ENCODE assay signal across 24 cellular contexts in genomic region chr3:128293930-128294329, GRCh38.
DNase-seq lines count a peak whose midpoint lies in the region; ATAC-seq and TF ChIP-seq lines count a peak whose summit lies in the region.
"Had no signal": no experiment of that assay in that cellular context is flagged by ENCODE, and none has a peak within 500 bp of the region (broad histone marks: within the 10 kb centered on the region; RNA-seq: fewer than 3 reads in every experiment).

No MANE protein-coding gene starts in this region.

- H3K27me3 ChIP-seq in spleen (replicated peaks in 1 of 7): no peaks in the 10 kb centered on the region
- H3K27me3 ChIP-seq: adrenal gland, breast epithelium, uterus had no signal

- H3K27ac Mint-ChIP-seq in activated CD8-positive, alpha-beta T cell treated with anti-CD3 and anti-CD28 coated beads, Interleukin-2, amount 10 ng/mL, durations not matched to agents 7 days and 5 days: peak overlapping the region; percentile 60
- H3K27ac Mint-ChIP-seq in WTC11: no peak overlapping the region
- H3K27ac Mint-ChIP-seq: dendritic cell treated with granulocyte-macrophage colony-stimulating factor and Interleukin-4, amounts not matched to agents 40 ng/mL and 50 ng/mL, for 4 days had no signal

- CTCF ChIA-PET in activated CD8-positive, alpha-beta T cell treated with anti-CD3 and anti-CD28 coated beads, Interleukin-2, amount 10 ng/mL, durations not matched to agents 7 days and 5 days (lab: Charles Lee): interaction anchor here (1.8 kb wide), 1 partner anchor 28 kb away, joined by 5 read pairs; no protein-coding TSS in a partner anchor
- CTCF ChIA-PET in WTC11 (lab: Charles Lee): no interaction called here

- H3K9me3 Mint-ChIP-seq in activated T-cell treated with anti-CD3 and anti-CD28 coated beads, Interleukin-2, amount 50 U/mL, for 4 hours: peaks cover 11% of the 10 kb centered on the region
- H3K9me3 Mint-ChIP-seq in activated CD8-positive, alpha-beta T cell treated with anti-CD3 and anti-CD28 coated beads, Interleukin-2, amount 10 ng/mL, durations not matched to agents 7 days and 5 days (ENCODE audit: insufficient read depth): no peaks in the 10 kb centered on the region
- H3K9me3 Mint-ChIP-seq in WTC11: peaks cover 17% of the 10 kb centered on the region
- H3K9me3 Mint-ChIP-seq: dendritic cell treated with granulocyte-macrophage colony-stimulating factor and Interleukin-4, amounts not matched to agents 40 ng/mL and 50 ng/mL, for 4 days had no signal

- POLR2A ChIA-PET in activated CD8-positive, alpha-beta T cell treated with anti-CD3 and anti-CD28 coated beads, Interleukin-2, amount 10 ng/mL, durations not matched to agents 7 days and 5 days (lab: Charles Lee): no interaction called here
- POLR2A ChIA-PET in WTC11 (lab: Charles Lee): no interaction called here

- no peak for ATAC-seq in activated T-cell treated with anti-CD3 and anti-CD28 coated beads, Interleukin-2, amount 50 U/mL, for 4 hours
- ATAC-seq in activated CD8-positive, alpha-beta T cell treated with anti-CD3 and anti-CD28 coated beads, Interleukin-2, amount 10 ng/mL, durations not matched to agents 7 days and 5 days: no peak
- ATAC-seq in Right ventricle myocardium superior (ENCODE audit: poor library complexity) (peak; percentile 42), WTC11 (no peak), HG02840 (IDR thresholded peaks at IDR 0.05; ENCODE audit: low FRiP score, unreplicated experiment) (no peak)
- ATAC-seq: SK-N-SH treated with all-trans-retinoic acid at 6 μM for 48 hours had no signal

- H3K36me3 Mint-ChIP-seq in activated T-cell treated with anti-CD3 and anti-CD28 coated beads, Interleukin-2, amount 50 U/mL, for 4 hours (ENCODE audit: insufficient read depth): peaks cover 23% of the 10 kb centered on the region
- peaks cover 22% of the 10 kb centered on the region for H3K36me3 Mint-ChIP-seq in activated CD8-positive, alpha-beta T cell treated with anti-CD3 and anti-CD28 coated beads, Interleukin-2, amount 10 ng/mL, durations not matched to agents 7 days and 5 days (ENCODE audit: low read depth)
- peaks cover 5% of the 10 kb centered on the region for H3K36me3 Mint-ChIP-seq in WTC11

- WGBS in spleen, 5 donors: 68 to 88% (median 80%) methylated on average over 1 of the region's 1 CpG

- H3K27ac ChIP-seq in spleen: peak overlapping the region in 7 of 8 donors; percentile 26 to 73 (median 46)
- H3K27ac ChIP-seq: adrenal gland, breast epithelium, uterus had no signal

- intact Hi-C loops in Right ventricle myocardium superior (cut with DNase I): no loop called here
- intact Hi-C loops in spleen (cut with DNase I; ENCODE audit: low total_unique reads): no loop called here

- peaks cover 0 to 9% (median 5%) of the 10 kb centered on the region in 8 donors for H3K9me3 ChIP-seq in spleen
- H3K9me3 ChIP-seq: adrenal gland had no signal

- peaks cover 0 to 33% (median 14%) of the 10 kb centered on the region in 6 donors for H3K4me1 ChIP-seq in spleen
- H3K4me1 ChIP-seq: adrenal gland, breast epithelium, uterus had no signal

- H3K4me3 ChIP-seq in spleen: no peak overlapping the region
- H3K4me3 ChIP-seq: adrenal gland, breast epithelium, lung, uterus had no signal

- H3K4me1 Mint-ChIP-seq in activated T-cell treated with anti-CD3 and anti-CD28 coated beads, Interleukin-2, amount 50 U/mL, for 4 hours (ENCODE audit: low read depth): peaks cover 54% of the 10 kb centered on the region
- peaks cover 28% of the 10 kb centered on the region for H3K4me1 Mint-ChIP-seq in activated CD8-positive, alpha-beta T cell treated with anti-CD3 and anti-CD28 coated beads, Interleukin-2, amount 10 ng/mL, durations not matched to agents 7 days and 5 days (ENCODE audit: low read depth)
- peaks cover 4% of the 10 kb centered on the region; the same call in 1 of the 2 replicates for H3K4me1 Mint-ChIP-seq in WTC11

- H3K4me3 Mint-ChIP-seq in activated T-cell treated with anti-CD3 and anti-CD28 coated beads, Interleukin-2, amount 50 U/mL, for 4 hours: no peak overlapping the region
- no peak overlapping the region for H3K4me3 Mint-ChIP-seq in activated CD8-positive, alpha-beta T cell treated with anti-CD3 and anti-CD28 coated beads, Interleukin-2, amount 10 ng/mL, durations not matched to agents 7 days and 5 days
- H3K4me3 Mint-ChIP-seq in WTC11: no peak overlapping the region
- H3K4me3 Mint-ChIP-seq: dendritic cell treated with granulocyte-macrophage colony-stimulating factor and Interleukin-4, amounts not matched to agents 40 ng/mL and 50 ng/mL, for 4 days had no signal

- peaks cover 0 to 8% (median 0%) of the 10 kb centered on the region in 6 donors for H3K36me3 ChIP-seq in spleen
- H3K36me3 ChIP-seq: adrenal gland, breast epithelium had no signal

- TF ChIP-seq CTCF in spleen (IDR thresholded peaks at IDR 0.05 in 8 of 11, conservative IDR thresholded peaks at IDR 0.05 in 3 of 11) (no peak), WTC11 (IDR thresholded peaks at IDR 0.05) (no peak)

- TF ChIP-seq POLR2A in spleen (IDR thresholded peaks at IDR 0.05): no peak

- peak; percentile 8 to 15 for DNase-seq in activated T-cell treated with anti-CD3 and anti-CD28 coated beads, Interleukin-2, amount 50 U/mL, for 48 hours
- no peak for DNase-seq in activated T-cell treated with anti-CD3 and anti-CD28 coated beads, Interleukin-2, amount 50 U/mL, for 4 hours
- peak; percentile 6 for DNase-seq in activated CD8-positive, alpha-beta T cell treated with anti-CD3 and anti-CD28 coated beads, Interleukin-2, amount 10 ng/mL, durations not matched to agents 7 days and 5 days
- no peak for DNase-seq in Right ventricle myocardium superior
- no peak for DNase-seq in spleen
- no peak for DNase-seq in WTC11 (ENCODE audit: low spot score)
- DNase-seq in SKM-1 treated with dmso at 0.1 percent for 144 hours (lab: John Stamatoyannopoulos, UW; ENCODE audit: unreplicated experiment): no peak
- DNase-seq: DMS153; GDM1; hippocampal formation; IMR-90; NCI-H1417; NCI-H524 treated with DMSO at 0.1 percent for 48 hours; occipital lobe; RPMI8226; stimulated activated CD4-positive, alpha-beta T cell treated with anti-CD3 and anti-CD28 coated beads, Interleukin-12 subunit alpha, Interleukin-12 subunit beta, amount 100 ng/mL, for 4 hours; T1000 had no signal

- no peaks in the 10 kb centered on the region for H3K27me3 Mint-ChIP-seq in activated T-cell treated with anti-CD3 and anti-CD28 coated beads, Interleukin-2, amount 50 U/mL, for 4 hours (ENCODE audit: low read depth)
- H3K27me3 Mint-ChIP-seq in activated CD8-positive, alpha-beta T cell treated with anti-CD3 and anti-CD28 coated beads, Interleukin-2, amount 10 ng/mL, durations not matched to agents 7 days and 5 days (ENCODE audit: low read depth): no peaks in the 10 kb centered on the region
- no peaks in the 10 kb centered on the region for H3K27me3 Mint-ChIP-seq in WTC11 (ENCODE audit: low read depth)
- H3K27me3 Mint-ChIP-seq: dendritic cell treated with granulocyte-macrophage colony-stimulating factor and Interleukin-4, amounts not matched to agents 40 ng/mL and 50 ng/mL, for 4 days had no signal

TF ChIP-seq in WTC11, 78 proteins besides CTCF, POLR2A, EP300 and RAD21:
- TF ChIP-seq MLX (CRISPR knock-in tag; IDR thresholded peaks at IDR 0.05): no peak
- TF ChIP-seq CBFB (CRISPR knock-in tag; IDR thresholded peaks at IDR 0.05; ENCODE audit: low read depth): no peak
- TF ChIP-seq ETV6 (CRISPR knock-in tag; IDR thresholded peaks at IDR 0.05): no peak
- TF ChIP-seq MAX (CRISPR knock-in tag; IDR thresholded peaks at IDR 0.05): no peak
- TF ChIP-seq ATF2 (CRISPR knock-in tag; IDR thresholded peaks at IDR 0.05; ENCODE audit: borderline replicate concordance, low read depth): no peak
- no peak for TF ChIP-seq E2F1 (CRISPR knock-in tag; IDR thresholded peaks at IDR 0.05)
- no peak for TF ChIP-seq ZNF232 (CRISPR knock-in tag; IDR thresholded peaks at IDR 0.05)
- TF ChIP-seq HMGA2 (CRISPR knock-in tag; IDR thresholded peaks at IDR 0.05): no peak
- no peak for TF ChIP-seq ZNF263 (CRISPR knock-in tag; IDR thresholded peaks at IDR 0.05; ENCODE audit: low read depth)
- no peak for TF ChIP-seq NR1H2 (CRISPR knock-in tag; IDR thresholded peaks at IDR 0.05)

Comparison
In these comparisons a context has a peak if more than half of its experiments do, and no peak if none do; other contexts are left out.
1. DNase-seq: peak in activated T-cell treated with anti-CD3 and anti-CD28 coated beads, Interleukin-2, amount 50 U/mL, for 48 hours (2 of 2) and activated CD8-positive, alpha-beta T cell treated with anti-CD3 and anti-CD28 coated beads, Interleukin-2, amount 10 ng/mL, durations not matched to agents 7 days and 5 days (single experiment); none in activated T-cell treated with anti-CD3 and anti-CD28 coated beads, Interleukin-2, amount 50 U/mL, for 4 hours (single experiment), Right ventricle myocardium superior (single experiment), spleen (single experiment), WTC11 (single experiment) and SKM-1 treated with dmso at 0.1 percent for 144 hours (single experiment).